In genomic region chr1:20480261-20481157, GRCh38 we compare ENCODE assay signal across 14 cellular contexts. TPM values are rescaled to one million over a fixed set of nuclear protein-coding genes. Genes with fewer than 3 reads are reported as not detected.
DNase-seq lines count a peak whose midpoint lies in the region; ATAC-seq and TF ChIP-seq lines count a peak whose summit lies in the region.
"Had no signal": no experiment of that assay in that cellular context is flagged by ENCODE, and none has a peak within 500 bp of the region (broad histone marks: within the 10 kb centered on the region; RNA-seq: fewer than 3 reads in every experiment).

No MANE protein-coding gene starts in this region.

- peaks cover 56% of the 10 kb centered on the region for H3K4me1 Mint-ChIP-seq in neural progenitor cell
- H3K4me1 Mint-ChIP-seq in T-helper 2 cell treated with Interferon-gamma antibody and Interleukin-4, amounts not matched to agents 5 μg/mL and 100 μg/mL, for 36 hours (ENCODE audit: low read depth): peaks cover 4% of the 10 kb centered on the region

- peak overlapping the region in 3 of 4 donors; percentile 75 to 95 (median 90) for H3K27ac ChIP-seq in Peyer's patch
- no peak overlapping the region for H3K27ac ChIP-seq in neural progenitor cell
- H3K27ac ChIP-seq: brain microvascular endothelial cell, RWPE1 had no signal

- ATAC-seq in HG03135 (IDR thresholded peaks at IDR 0.05; ENCODE audit: unreplicated experiment): no peak
- ATAC-seq: activated T-cell treated with anti-CD3 and anti-CD28 coated beads, Interleukin-2, amount 50 U/mL, for 72 hours had no signal

- H3K4me3 Mint-ChIP-seq in neural progenitor cell: no peak overlapping the region
- H3K4me3 Mint-ChIP-seq in T-helper 2 cell treated with Interferon-gamma antibody and Interleukin-4, amounts not matched to agents 5 μg/mL and 100 μg/mL, for 36 hours: no peak overlapping the region
- H3K4me3 Mint-ChIP-seq: activated T-cell treated with anti-CD3 and anti-CD28 coated beads, Interleukin-2, amount 50 U/mL, for 72 hours; stimulated activated effector memory CD8-positive, alpha-beta T cell treated with anti-CD3 and anti-CD28 coated beads, Interleukin-12 subunit alpha, Interleukin-12 subunit beta, amount 100 ng/mL, for 72 hours had no signal

- DNase-seq in COLO668 (lab: John Stamatoyannopoulos, UW; ENCODE audit: unreplicated experiment): peak; percentile 67
- peak in 2 of 3 donors; percentile 76 to 81 for DNase-seq in Peyer's patch
- peak; percentile 71 to 79 for DNase-seq in hippocampal formation (lab: John Stamatoyannopoulos, UW)
- peak; percentile 54 for DNase-seq in neural progenitor cell (ENCODE audit: low spot score)
- no peak for DNase-seq in activated CD4-positive, alpha-beta T cell treated with anti-CD3 and anti-CD28 coated beads for 1 hour
- DNase-seq in NCI-H510A (lab: John Stamatoyannopoulos, UW): no peak
- DNase-seq in T-helper 2 cell treated with Interferon-gamma antibody and Interleukin-4, amounts not matched to agents 5 μg/mL and 100 μg/mL, for 36 hours (ENCODE audit: low spot score): no peak
- DNase-seq: activated T-cell treated with anti-CD3 and anti-CD28 coated beads, Interleukin-2, amount 50 U/mL, for 72 hours; brain microvascular endothelial cell; EL; erythroblast had no signal

- H3K9me3 ChIP-seq in Peyer's patch: no peaks in the 10 kb centered on the region
- H3K9me3 ChIP-seq in neural progenitor cell (ENCODE audit: low read depth): no peaks in the 10 kb centered on the region

- H4K20me1 ChIP-seq in neural progenitor cell (ENCODE audit: low read depth): peaks cover 24% of the 10 kb centered on the region

- TF ChIP-seq CTCF in Peyer's patch (IDR thresholded peaks at IDR 0.05) (no peak), neural progenitor cell (IDR thresholded peaks at IDR 0.05) (no peak)

- TF ChIP-seq POLR2A in Peyer's patch (IDR thresholded peaks at IDR 0.05): peak in 1 of 2 donors; percentile 33

- peaks cover 4% of the 10 kb centered on the region for H3K79me2 ChIP-seq in neural progenitor cell (ENCODE audit: low read depth)

- no peak overlapping the region for H2AFZ ChIP-seq in neural progenitor cell (replicated peaks)

- H3K4me1 ChIP-seq in Peyer's patch (peaks cover 0 to 73% (median 12%) of the 10 kb centered on the region in 4 donors), neural progenitor cell (peaks cover 34% of the 10 kb centered on the region)

- H3K4me3 ChIP-seq in Peyer's patch (peak overlapping the region in 2 of 4 donors; percentile 20 to 34), neural progenitor cell (no peak overlapping the region)

- H3K36me3 ChIP-seq in Peyer's patch (no peaks in the 10 kb centered on the region), neural progenitor cell (no peaks in the 10 kb centered on the region)
- H3K36me3 ChIP-seq: brain microvascular endothelial cell had no signal

- peaks cover 3% of the 10 kb centered on the region for H3K36me3 Mint-ChIP-seq in neural progenitor cell
- no peaks in the 10 kb centered on the region for H3K36me3 Mint-ChIP-seq in T-helper 2 cell treated with Interferon-gamma antibody and Interleukin-4, amounts not matched to agents 5 μg/mL and 100 μg/mL, for 36 hours (ENCODE audit: low read depth)

- no peak overlapping the region for H3K27ac Mint-ChIP-seq in neural progenitor cell
- no peak overlapping the region for H3K27ac Mint-ChIP-seq in T-helper 2 cell treated with Interferon-gamma antibody and Interleukin-4, amounts not matched to agents 5 μg/mL and 100 μg/mL, for 36 hours
- H3K27ac Mint-ChIP-seq: activated T-cell treated with anti-CD3 and anti-CD28 coated beads, Interleukin-2, amount 50 U/mL, for 72 hours; stimulated activated effector memory CD8-positive, alpha-beta T cell treated with anti-CD3 and anti-CD28 coated beads, Interleukin-12 subunit alpha, Interleukin-12 subunit beta, amount 100 ng/mL, for 72 hours had no signal

- H3K27me3 Mint-ChIP-seq in neural progenitor cell (ENCODE audit: insufficient read depth, low read depth): peaks cover 22% of the 10 kb centered on the region
- peaks cover 77% of the 10 kb centered on the region for H3K27me3 Mint-ChIP-seq in T-helper 2 cell treated with Interferon-gamma antibody and Interleukin-4, amounts not matched to agents 5 μg/mL and 100 μg/mL, for 36 hours (ENCODE audit: low read depth)

- H3K4me2 ChIP-seq in neural progenitor cell: peak overlapping the region; percentile 55

- H3F3A ChIP-seq in neural progenitor cell (ENCODE audit: low read depth): peaks cover 30% of the 10 kb centered on the region

- H3K9ac ChIP-seq in neural progenitor cell: no peak overlapping the region

- H3K27me3 ChIP-seq in Peyer's patch: peaks cover 0 to 7% of the 10 kb centered on the region in 2 donors
- H3K27me3 ChIP-seq in neural progenitor cell: peaks cover 88% of the 10 kb centered on the region
- H3K27me3 ChIP-seq: brain microvascular endothelial cell had no signal

- no peaks in the 10 kb centered on the region for H3K9me3 Mint-ChIP-seq in neural progenitor cell
- H3K9me3 Mint-ChIP-seq in T-helper 2 cell treated with Interferon-gamma antibody and Interleukin-4, amounts not matched to agents 5 μg/mL and 100 μg/mL, for 36 hours: no peaks in the 10 kb centered on the region
- H3K9me3 Mint-ChIP-seq: activated T-cell treated with anti-CD3 and anti-CD28 coated beads, Interleukin-2, amount 50 U/mL, for 72 hours; stimulated activated effector memory CD8-positive, alpha-beta T cell treated with anti-CD3 and anti-CD28 coated beads, Interleukin-12 subunit alpha, Interleukin-12 subunit beta, amount 100 ng/mL, for 72 hours had no signal

RNA-seq across cellular contexts. Expression of gene CAMK2N1, which starts 5.5 kb away (rescaled TPM):
- 10 to 100 TPM; 18.2 to 89.7 (median 75.1) TPM for total RNA-seq in Peyer's patch
- 6.0 and 11.4 TPM in 2 replicates for total RNA-seq in neural progenitor cell (ENCODE audit: low replicate concordance)

RNA-seq across cellular contexts. Expression of gene MUL1, which starts 27.4 kb away (rescaled TPM):
- total RNA-seq in Peyer's patch (10 to 100 TPM in 3 of 4 donors, 1 to 10 TPM in 1; 5.8 to 42.9 (median 28.7) TPM), neural progenitor cell (ENCODE audit: low replicate concordance) (6.7 and 18.9 TPM in 2 replicates)

Comparison
In these comparisons a context has a peak if more than half of its experiments do, and no peak if none do; other contexts are left out.
1. DNase-seq: peak in COLO668 (single experiment), Peyer's patch (2 of 3), hippocampal formation (2 of 2) and neural progenitor cell (single experiment); none in activated CD4-positive, alpha-beta T cell treated with anti-CD3 and anti-CD28 coated beads for 1 hour (single experiment), NCI-H510A (single experiment) and T-helper 2 cell treated with Interferon-gamma antibody and Interleukin-4, amounts not matched to agents 5 μg/mL and 100 μg/mL, for 36 hours (single experiment).